ENCODE assay signal across 12 cellular contexts in the genomic region with DNA sequence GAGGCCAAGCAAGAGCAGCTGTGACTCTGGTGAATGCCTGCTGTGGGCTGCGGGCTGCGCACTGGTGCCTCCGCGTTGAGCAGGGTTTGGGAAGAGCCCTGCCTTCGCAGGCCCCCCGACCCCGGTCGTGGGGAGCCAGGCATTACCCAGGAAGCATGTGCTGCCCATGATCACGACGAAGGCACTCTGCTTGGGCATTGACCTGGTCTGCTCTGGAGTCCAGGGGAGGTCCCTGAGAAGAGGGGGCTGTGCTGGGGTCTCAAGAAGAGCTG. TPM values are rescaled to one million over a fixed set of nuclear protein-coding genes. Genes with fewer than 3 reads are reported as not detected.
DNase-seq lines count a peak whose midpoint lies in the region; TF ChIP-seq lines count a peak whose summit lies in the region.
"Had no signal": no experiment of that assay in that cellular context is flagged by ENCODE, and none has a peak within 500 bp of the region (broad histone marks: within the 10 kb centered on the region; RNA-seq: fewer than 3 reads in every experiment).

No MANE protein-coding gene starts in this region.

- CTCF ChIA-PET in activated naive CD4-positive, alpha-beta T cell treated with anti-CD3 and anti-CD28 coated beads, Interleukin-2, amount 10 ng/mL, durations not matched to agents 7 days and 5 days (lab: Charles Lee), result no interaction called here

- H3K4me1 Mint-ChIP-seq in activated naive CD4-positive, alpha-beta T cell treated with anti-CD3 and anti-CD28 coated beads, Interleukin-2, amount 10 ng/mL, durations not matched to agents 7 days and 5 days, result peaks cover 90% of the 10 kb centered on the region
- peaks cover 94% of the 10 kb centered on the region for H3K4me1 Mint-ChIP-seq in dendritic cell treated with granulocyte-macrophage colony-stimulating factor and Interleukin-4, amounts not matched to agents 40 ng/mL and 50 ng/mL, for 4 days (ENCODE audit: low read depth)
- H3K4me1 Mint-ChIP-seq in immature natural killer cell, result peaks cover 92% of the 10 kb centered on the region in 2 donors

- H3K36me3 Mint-ChIP-seq in activated naive CD4-positive, alpha-beta T cell treated with anti-CD3 and anti-CD28 coated beads, Interleukin-2, amount 10 ng/mL, durations not matched to agents 7 days and 5 days, result peaks cover 19% of the 10 kb centered on the region
- H3K36me3 Mint-ChIP-seq in dendritic cell treated with granulocyte-macrophage colony-stimulating factor and Interleukin-4, amounts not matched to agents 40 ng/mL and 50 ng/mL, for 4 days (ENCODE audit: low read depth), result peaks cover 42% of the 10 kb centered on the region
- peaks cover 0 to 4% (median 0%) of the 10 kb centered on the region in 3 donors for H3K36me3 Mint-ChIP-seq in immature natural killer cell

- 94 to 97% methylated on average over 10 of the region's 10 CpGs for WGBS in sigmoid colon, 2 donors

- no peak overlapping the region for H3K27ac ChIP-seq in HUES6 (ENCODE audit: low read depth, low read length)
- peak overlapping the region; percentile 5 to 89 (median 52) for H3K27ac ChIP-seq in sigmoid colon
- H3K27ac ChIP-seq: colonic mucosa, WERI-Rb-1 had no signal

- TF ChIP-seq POLR2A in sigmoid colon (IDR thresholded peaks at IDR 0.05), result no peak

- H3K27me3 ChIP-seq in HUES6 (ENCODE audit: control insufficient read depth, insufficient read depth, low read length) (no peaks in the 10 kb centered on the region), sigmoid colon (no peaks in the 10 kb centered on the region)
- H3K27me3 ChIP-seq: colonic mucosa had no signal

- no peak for DNase-seq in activated naive CD4-positive, alpha-beta T cell treated with anti-CD3 and anti-CD28 coated beads, Interleukin-2, amount 10 ng/mL, durations not matched to agents 7 days and 5 days
- no peak for DNase-seq in activated naive CD4-positive, alpha-beta T cell treated with anti-CD3 and anti-CD28 coated beads, Interleukin-2, amount 50 U/mL, for 16 hours
- no peak for DNase-seq in sigmoid colon
- no peak for DNase-seq in DMS114 treated with DMSO at 0.1 percent for 48 hours (lab: John Stamatoyannopoulos, UW; ENCODE audit: unreplicated experiment)
- DNase-seq in immature natural killer cell, result no peak
- no peak for DNase-seq in NCI-H2196 treated with DMSO at 0.1 percent for 48 hours (lab: John Stamatoyannopoulos, UW; ENCODE audit: unreplicated experiment)
- DNase-seq: colonic mucosa, NCI-H82, WERI-Rb-1 had no signal

- no peak overlapping the region for H3K9ac ChIP-seq in HUES6 (ENCODE audit: low read length)

- H3K4me3 Mint-ChIP-seq in activated naive CD4-positive, alpha-beta T cell treated with anti-CD3 and anti-CD28 coated beads, Interleukin-2, amount 10 ng/mL, durations not matched to agents 7 days and 5 days, result no peak overlapping the region
- H3K4me3 Mint-ChIP-seq in dendritic cell treated with granulocyte-macrophage colony-stimulating factor and Interleukin-4, amounts not matched to agents 40 ng/mL and 50 ng/mL, for 4 days, result no peak overlapping the region
- H3K4me3 Mint-ChIP-seq in immature natural killer cell, result no peak overlapping the region

- intact Hi-C loops in dendritic cell treated with granulocyte-macrophage colony-stimulating factor and Interleukin-4, amounts not matched to agents 40 ng/mL and 50 ng/mL, for 4 days (cut with micrococcal nuclease), result no loop called here
- intact Hi-C loops in sigmoid colon (cut with DNase I), result no loop called here

- peak overlapping the region; percentile 100 for H3K27ac Mint-ChIP-seq in activated naive CD4-positive, alpha-beta T cell treated with anti-CD3 and anti-CD28 coated beads, Interleukin-2, amount 10 ng/mL, durations not matched to agents 7 days and 5 days
- peak overlapping the region; percentile 95 for H3K27ac Mint-ChIP-seq in dendritic cell treated with granulocyte-macrophage colony-stimulating factor and Interleukin-4, amounts not matched to agents 40 ng/mL and 50 ng/mL, for 4 days
- peak overlapping the region in 3 of 6 donors; percentile 49 to 74 (median 50) for H3K27ac Mint-ChIP-seq in immature natural killer cell

- H3K36me3 ChIP-seq in HUES6 (ENCODE audit: control insufficient read depth, insufficient read depth, low read length) (no peaks in the 10 kb centered on the region), sigmoid colon (no peaks in the 10 kb centered on the region)
- H3K36me3 ChIP-seq: colonic mucosa had no signal

- TF ChIP-seq EP300 in sigmoid colon (IDR thresholded peaks at IDR 0.05), result no peak

- H3K4me1 ChIP-seq in HUES6 (ENCODE audit: control insufficient read depth, insufficient read depth, low read length) (peaks cover 75% of the 10 kb centered on the region), sigmoid colon (peaks cover 0 to 98% (median 77%) of the 10 kb centered on the region in 4 donors)

- H3K4me3 ChIP-seq in HUES6 (ENCODE audit: low read depth, low read length) (peak overlapping the region; percentile 19; the same call in 1 of the 2 replicates), sigmoid colon (no peak overlapping the region)
- H3K4me3 ChIP-seq: colonic mucosa, skin epidermis had no signal

- H3K9me3 ChIP-seq in HUES6 (ENCODE audit: control insufficient read depth, insufficient read depth, low read depth, low read length) (no peaks in the 10 kb centered on the region), sigmoid colon (no peaks in the 10 kb centered on the region)
- H3K9me3 ChIP-seq: colonic mucosa had no signal

- TF ChIP-seq CTCF in sigmoid colon (IDR thresholded peaks at IDR 0.05), result no peak

- no peaks in the 10 kb centered on the region for H3K27me3 Mint-ChIP-seq in activated naive CD4-positive, alpha-beta T cell treated with anti-CD3 and anti-CD28 coated beads, Interleukin-2, amount 10 ng/mL, durations not matched to agents 7 days and 5 days
- no peaks in the 10 kb centered on the region for H3K27me3 Mint-ChIP-seq in dendritic cell treated with granulocyte-macrophage colony-stimulating factor and Interleukin-4, amounts not matched to agents 40 ng/mL and 50 ng/mL, for 4 days
- H3K27me3 Mint-ChIP-seq in immature natural killer cell (ENCODE audit: low read depth in 3 of 3), result peaks cover 0 to 5% (median 0%) of the 10 kb centered on the region in 3 donors

- H3K9me3 Mint-ChIP-seq in activated naive CD4-positive, alpha-beta T cell treated with anti-CD3 and anti-CD28 coated beads, Interleukin-2, amount 10 ng/mL, durations not matched to agents 7 days and 5 days, result no peaks in the 10 kb centered on the region
- H3K9me3 Mint-ChIP-seq in dendritic cell treated with granulocyte-macrophage colony-stimulating factor and Interleukin-4, amounts not matched to agents 40 ng/mL and 50 ng/mL, for 4 days, result no peaks in the 10 kb centered on the region
- no peaks in the 10 kb centered on the region for H3K9me3 Mint-ChIP-seq in immature natural killer cell

RNA-seq across cellular contexts. Expression of a gene that starts 19.2 kb away (rescaled TPM):
- 10 to 100 TPM; 63.1 to 86.4 (median 82.7) TPM for total RNA-seq in sigmoid colon
- polyA plus RNA-seq in sigmoid colon (10 to 100 TPM; 27.0 to 47.5 (median 27.6) TPM), immature natural killer cell (10 to 100 TPM in 1 of 3 donors, 1 to 10 TPM in 2; 3.2 to 14.5 (median 4.4) TPM)

RNA-seq across cellular contexts. Expression of a gene that starts 44.7 kb away (rescaled TPM):
- 10 to 100 TPM in 2 of 4 donors, 1 to 10 TPM in 2; 4.9 to 18.6 (median 9.7) TPM for total RNA-seq in sigmoid colon
- polyA plus RNA-seq in sigmoid colon (10 to 100 TPM in 1 of 3 donors, 1 to 10 TPM in 2; 3.6 to 13.7 (median 3.7) TPM), immature natural killer cell (1 to 10 TPM in 2 of 3 donors, under 1 TPM in 1; 0.32 to 4.1 (median 2.2) TPM)

RNA-seq across cellular contexts. Expression of a gene that starts 54.1 kb away (rescaled TPM):
- 10 to 100 TPM in 1 of 4 donors, 1 to 10 TPM in 3; 6.1 to 14.4 (median 8.1) TPM for total RNA-seq in sigmoid colon
- polyA plus RNA-seq in sigmoid colon (1 to 10 TPM; 1.6 to 6.4 (median 2.4) TPM), immature natural killer cell (1 to 10 TPM; 2.2 to 6.5 (median 5.2) TPM)

RNA-seq across cellular contexts. Expression of a gene that starts 55.2 kb away (rescaled TPM):
- 100 to 1,000 TPM; 242 to 447 (median 353) TPM for total RNA-seq in sigmoid colon
- polyA plus RNA-seq in sigmoid colon (100 to 1,000 TPM; 363 to 450 (median 395) TPM), immature natural killer cell (100 to 1,000 TPM; 329 to 666 (median 378) TPM)
